ENCODE assay signal across 2 cellular contexts in genomic region chr5:178421699-178422399, GRCh38.
TF ChIP-seq lines count a peak whose summit lies in the region.

No MANE protein-coding gene starts in this region.

TF ChIP-seq in SK-N-SH, 30 proteins besides CTCF, POLR2A, EP300 and RAD21 (continued from another document):
- no peak for TF ChIP-seq USF1 (IDR thresholded peaks at IDR 0.05; ENCODE audit: borderline replicate concordance, low read depth)
- no peak for TF ChIP-seq SMC3 (IDR thresholded peaks at IDR 0.05; ENCODE audit: low read depth, low read length)
- TF ChIP-seq SIN3A (IDR thresholded peaks at IDR 0.05; ENCODE audit: borderline replicate concordance, low read depth, low read length), result no peak
- no peak for TF ChIP-seq FOSL2 (IDR thresholded peaks at IDR 0.05; ENCODE audit: borderline replicate concordance, low read depth)
- TF ChIP-seq TEAD4 (IDR thresholded peaks at IDR 0.05; ENCODE audit: borderline replicate concordance, insufficient read depth), result no peak
- no peak for TF ChIP-seq NRF1 (IDR thresholded peaks at IDR 0.05; ENCODE audit: low read depth, low read length)
- TF ChIP-seq MAX (IDR thresholded peaks at IDR 0.05; ENCODE audit: low read depth), result no peak
- no peak for TF ChIP-seq TAF1 (IDR thresholded peaks at IDR 0.05; ENCODE audit: borderline replicate concordance, low read depth, low read length)

TF ChIP-seq in SK-N-SH treated with all-trans-retinoic acid at 6 μM for 48 hours, 23 proteins besides CTCF, POLR2A, EP300 and RAD21 (continued from another document):
- TF ChIP-seq PATZ1 (CRISPR knock-in tag; IDR thresholded peaks at IDR 0.05; ENCODE audit: borderline replicate concordance), result no peak
